ENCODE assay signal across 1 cellular context in genomic region chr4:22463179-22463578, GRCh38.
TF ChIP-seq lines count a peak whose summit lies in the region.

No MANE protein-coding gene starts in this region.

TF ChIP-seq in GM23338, 12 proteins besides CTCF, POLR2A, EP300 and RAD21 (continued from another document):
- no peak for TF ChIP-seq ZNF462 (CRISPR knock-in tag; IDR thresholded peaks at IDR 0.05)
